Comparison of ENCODE assay signal across 22 cellular contexts in the genomic region with DNA sequence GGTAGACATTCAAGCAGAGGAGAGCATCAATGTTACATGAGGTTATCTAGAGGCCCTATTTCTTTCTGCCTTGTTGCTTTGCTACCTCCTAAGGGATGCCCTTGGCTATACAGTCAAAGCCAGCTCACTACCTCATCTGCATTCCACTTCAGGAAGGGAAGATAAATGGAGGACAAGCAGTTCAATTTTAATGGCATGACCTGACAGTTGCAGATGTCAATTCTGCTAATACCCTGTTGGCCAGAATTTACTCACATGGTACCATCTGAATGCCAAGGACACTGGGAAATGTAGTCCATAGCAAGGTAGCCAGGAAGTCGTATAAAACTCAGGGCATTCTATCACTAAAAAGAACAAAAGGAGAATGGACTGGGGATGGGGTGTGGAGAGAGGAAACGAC. TPM values are rescaled to one million over a fixed set of nuclear protein-coding genes. Genes with fewer than 3 reads are reported as not detected.
DNase-seq lines count a peak whose midpoint lies in the region; FAIRE-seq and TF ChIP-seq lines count a peak whose summit lies in the region.
"Had no signal": no experiment of that assay in that cellular context is flagged by ENCODE, and none has a peak within 500 bp of the region (broad histone marks: within the 10 kb centered on the region; RNA-seq: fewer than 3 reads in every experiment).

No MANE protein-coding gene starts in this region.

- POLR2A ChIA-PET in H1 (lab: Charles Lee; ENCODE audit: partially characterized antibody) = no interaction called here
- POLR2A ChIA-PET in MCF 10A (lab: Yijun Ruan, JAX) = interaction anchor here (1.0 kb wide), 1 partner anchor 182 kb away, joined by 3 read pairs; no protein-coding TSS in a partner anchor

- no peak overlapping the region for H3K4me2 ChIP-seq in H1 (ENCODE audit: insufficient read depth in 1 of 2, low read depth in 2 of 2, low read length in 2 of 2)
- H3K4me2 ChIP-seq in keratinocyte (ENCODE audit: control insufficient read depth, extremely low read depth, insufficient read depth, low read depth, low read length) = no peak overlapping the region
- no peak overlapping the region for H3K4me2 ChIP-seq in neuronal stem cell (ENCODE audit: insufficient read depth, low read length, poor library complexity, severe bottlenecking)
- H3K4me2 ChIP-seq: hepatocyte had no signal

- WGBS in H1 (ENCODE audit: extremely low coverage in 1 of 2, insufficient coverage in 1 of 2, insufficient read length in 1 of 2, insufficient replicate concordance in 2 of 2, low coverage in 1 of 2, low lambda C conversion rate in 2 of 2, missing lambda C conversion rate in 1 of 2), 2 experiments = 72% methylated on average over 2 of the region's 2 CpGs; no CpG with 5 or more reads in 1 of the 2 experiments
- no CpG with 5 or more reads among the region's 2 CpGs for WGBS in neuronal stem cell (ENCODE audit: extremely low coverage in 2 of 2, insufficient read length in 2 of 2, insufficient replicate concordance in 1 of 2), 2 donors

- no peak overlapping the region for H3K4me3 Mint-ChIP-seq in activated naive CD8-positive, alpha-beta T cell treated with anti-CD3 and anti-CD28 coated beads for 36 hours
- no peak overlapping the region for H3K4me3 Mint-ChIP-seq in MCF 10A (ENCODE audit: unreplicated experiment)
- H3K4me3 Mint-ChIP-seq: activated B cell treated with CpG ODN at 0.5 μM for 24 hours; activated naive CD8-positive, alpha-beta T cell; HFFc6; naive thymus-derived CD8-positive, alpha-beta T cell had no signal

- H3K23ac ChIP-seq in H1 (ENCODE audit: insufficient read length) (no peak overlapping the region), neuronal stem cell (ENCODE audit: low read depth, low read length, poor library complexity) (no peak overlapping the region)

- H3K14ac ChIP-seq in H1 (ENCODE audit: insufficient read length) (no peak overlapping the region), neuronal stem cell (ENCODE audit: low read length) (no peak overlapping the region)

- no peak overlapping the region for H3K27ac ChIP-seq in H1 (ENCODE audit: low read depth, low read length)
- no peak overlapping the region for H3K27ac ChIP-seq in keratinocyte (ENCODE audit: control insufficient read depth, insufficient read depth, low read length)
- no peak overlapping the region for H3K27ac ChIP-seq in Peyer's patch
- H3K27ac ChIP-seq in neuronal stem cell (replicated peaks; ENCODE audit: low read length) = no peak overlapping the region
- H3K27ac ChIP-seq: hepatocyte, RWPE1 had no signal

- H2BK5ac ChIP-seq in H1 (ENCODE audit: low read depth, low read length) = no peak overlapping the region
- H2BK5ac ChIP-seq in neuronal stem cell (ENCODE audit: low read length) = no peak overlapping the region

- H3K9ac ChIP-seq in H1 (replicated peaks in 1 of 4; ENCODE audit: extremely low read depth in 1 of 4, low read depth in 3 of 4, low read length in 3 of 4) (no peak overlapping the region), keratinocyte (ENCODE audit: control insufficient read depth, extremely low read depth, insufficient read depth, low read length) (no peak overlapping the region), neuronal stem cell (ENCODE audit: low read depth, low read length, poor library complexity) (no peak overlapping the region)

- intact Hi-C loops in MCF 10A (cut with micrococcal nuclease) = no loop called here

- no peaks in the 10 kb centered on the region for H3K9me1 ChIP-seq in keratinocyte (ENCODE audit: control insufficient read depth, extremely low read depth, insufficient read depth, low read length)

- no peaks in the 10 kb centered on the region for H3K36me3 Mint-ChIP-seq in activated naive CD8-positive, alpha-beta T cell treated with anti-CD3 and anti-CD28 coated beads for 36 hours
- peaks cover 3% of the 10 kb centered on the region for H3K36me3 Mint-ChIP-seq in MCF 10A (ENCODE audit: insufficient read depth, unreplicated experiment)
- H3K36me3 Mint-ChIP-seq: activated naive CD8-positive, alpha-beta T cell; naive thymus-derived CD8-positive, alpha-beta T cell had no signal

- no peak overlapping the region for H2AK5ac ChIP-seq in H1 (ENCODE audit: low read depth, low read length)
- H2AK5ac ChIP-seq in neuronal stem cell (ENCODE audit: low read depth, low read length) = no peak overlapping the region

- TF ChIP-seq POLR2A in H54 (IDR thresholded peaks at IDR 0.05; ENCODE audit: low read depth, low read length) (no peak), H1 (IDR thresholded peaks at IDR 0.05; ENCODE audit: control extremely low read depth in 1 of 2, low read depth in 2 of 2, low read length in 2 of 2) (no peak), Peyer's patch (IDR thresholded peaks at IDR 0.05) (no peak)

- no peak overlapping the region for H2BK20ac ChIP-seq in H1 (ENCODE audit: low read length)

- H4K20me1 ChIP-seq in H1 (replicated peaks in 1 of 2; ENCODE audit: control insufficient read depth in 1 of 2, insufficient read depth in 2 of 2, low read length in 2 of 2) = no peaks in the 10 kb centered on the region
- no peaks in the 10 kb centered on the region for H4K20me1 ChIP-seq in keratinocyte (ENCODE audit: control insufficient read depth, extremely low read depth, insufficient read depth, low read length)

- H4K8ac ChIP-seq in H1 (ENCODE audit: extremely low read depth, insufficient read depth, low read length) (no peak overlapping the region), neuronal stem cell (ENCODE audit: low read depth, low read length) (no peak overlapping the region)

- H3K36me3 ChIP-seq in H1 (ENCODE audit: control insufficient read depth in 2 of 4, insufficient read depth in 4 of 4, low read length in 3 of 4) = no peaks in the 10 kb centered on the region
- no peaks in the 10 kb centered on the region for H3K36me3 ChIP-seq in keratinocyte (ENCODE audit: control insufficient read depth in 2 of 2, extremely low read depth in 1 of 2, insufficient read depth in 2 of 2, low read length in 2 of 2)
- no peaks in the 10 kb centered on the region for H3K36me3 ChIP-seq in Peyer's patch
- no peaks in the 10 kb centered on the region for H3K36me3 ChIP-seq in neuronal stem cell (replicated peaks in 1 of 2; ENCODE audit: control insufficient read depth in 2 of 2, insufficient read depth in 2 of 2, low read length in 2 of 2)
- H3K36me3 ChIP-seq: MG63 had no signal

- CTCF ChIA-PET in H1 (lab: Charles Lee; ENCODE audit: partially characterized antibody) (no interaction called here), MCF 10A (lab: Yijun Ruan, JAX) (no interaction called here)

- H3K9me3 ChIP-seq in H1 (ENCODE audit: insufficient read depth in 2 of 2, low read depth in 1 of 2, low read length in 1 of 2) (no peaks in the 10 kb centered on the region), keratinocyte (ENCODE audit: control insufficient read depth, low read depth, low read length) (no peaks in the 10 kb centered on the region), Peyer's patch (no peaks in the 10 kb centered on the region), neuronal stem cell (replicated peaks in 1 of 2; ENCODE audit: control insufficient read depth in 2 of 2, insufficient read depth in 1 of 2, low read depth in 1 of 2, low read length in 2 of 2) (no peaks in the 10 kb centered on the region)
- H3K9me3 ChIP-seq: MG63 had no signal

- H4K91ac ChIP-seq in H1 (replicated peaks; ENCODE audit: insufficient read length, low read length) (no peak overlapping the region), neuronal stem cell (ENCODE audit: low read depth, low read length, poor library complexity) (no peak overlapping the region)

- H2AFZ ChIP-seq in H1 (ENCODE audit: low read length) (no peak overlapping the region), keratinocyte (ENCODE audit: control insufficient read depth, low read length) (no peak overlapping the region), neuronal stem cell (ENCODE audit: low read length) (no peak overlapping the region)
- H2AFZ ChIP-seq: hepatocyte had no signal

- DNase-seq in H54 (ENCODE audit: insufficient read length, low spot score) (no peak), NCI-H226 (peak; percentile 82), H1 (ENCODE audit: low read depth in 1 of 2, low spot score in 2 of 2) (no peak), keratinocyte (ENCODE audit: low read depth, low spot score) (no peak), Peyer's patch (no peak), neuronal stem cell (ENCODE audit: low spot score) (no peak), MCF 10A (ENCODE audit: unreplicated experiment) (no peak)
- no peak for DNase-seq in activated naive CD8-positive, alpha-beta T cell treated with anti-CD3 and anti-CD28 coated beads for 36 hours
- DNase-seq: ACHN; activated B cell treated with CpG ODN at 0.5 μM for 24 hours; DND-41; HFFc6; MG63; midbrain; naive thymus-derived CD8-positive, alpha-beta T cell; NCI-H1417 treated with DMSO at 0.1 percent for 48 hours had no signal

- FAIRE-seq in H54 (lab: Jason Lieb, UNC) (peak; percentile 27), H1 (lab: Jason Lieb, UNC) (peak; percentile 76), keratinocyte (lab: Jason Lieb, UNC) (peak; percentile 80)
- FAIRE-seq: GM12892, urothelium cell line had no signal

- no peaks in the 10 kb centered on the region for H3K9me3 Mint-ChIP-seq in activated naive CD8-positive, alpha-beta T cell treated with anti-CD3 and anti-CD28 coated beads for 36 hours
- no peaks in the 10 kb centered on the region for H3K9me3 Mint-ChIP-seq in MCF 10A (ENCODE audit: unreplicated experiment)
- H3K9me3 Mint-ChIP-seq: activated B cell treated with CpG ODN at 0.5 μM for 24 hours; activated T-helper 2 cell treated with anti-CD3 and anti-CD28 coated beads, Interferon-gamma antibody, Interleukin-2, Interleukin-4, amounts not matched to agents 10 μg/mL and 5 μg/mL and 100 μg/mL, durations not matched to agents 14 hours and 24 hours and 36 hours; HFFc6; naive thymus-derived CD8-positive, alpha-beta T cell had no signal

- no peaks in the 10 kb centered on the region for H3K23me2 ChIP-seq in H1 (ENCODE audit: low read depth, low read length)

- H3K4me3 ChIP-seq in H1 (ENCODE audit: extremely low read depth in 1 of 4, insufficient read depth in 2 of 4, low read depth in 3 of 4, low read length in 4 of 4) = no peak overlapping the region
- H3K4me3 ChIP-seq in keratinocyte (ENCODE audit: control insufficient read depth in 2 of 3, extremely low read depth in 1 of 3, insufficient read depth in 2 of 3, low read depth in 1 of 3, low read length in 3 of 3) = no peak overlapping the region
- no peak overlapping the region for H3K4me3 ChIP-seq in Peyer's patch
- no peak overlapping the region for H3K4me3 ChIP-seq in neuronal stem cell (ENCODE audit: low read length in 2 of 2)
- H3K4me3 ChIP-seq: hepatocyte, MG63 had no signal

- no peak for TF ChIP-seq RAD21 in H1 (IDR thresholded peaks at IDR 0.05 in 1 of 2, conservative IDR thresholded peaks at IDR 0.05 in 1 of 2; ENCODE audit: low read depth in 2 of 2, low read length in 2 of 2)

- no peaks in the 10 kb centered on the region for H3K4me1 Mint-ChIP-seq in activated naive CD8-positive, alpha-beta T cell treated with anti-CD3 and anti-CD28 coated beads for 36 hours
- H3K4me1 Mint-ChIP-seq in MCF 10A (ENCODE audit: insufficient read depth, unreplicated experiment) = peaks cover 3% of the 10 kb centered on the region
- H3K4me1 Mint-ChIP-seq: activated B cell treated with CpG ODN at 0.5 μM for 24 hours; naive thymus-derived CD8-positive, alpha-beta T cell had no signal

- peaks cover 10% of the 10 kb centered on the region for H3K27me3 Mint-ChIP-seq in activated naive CD8-positive, alpha-beta T cell treated with anti-CD3 and anti-CD28 coated beads for 36 hours
- H3K27me3 Mint-ChIP-seq in MCF 10A (ENCODE audit: insufficient read depth, unreplicated experiment) = no peaks in the 10 kb centered on the region

- H2BK15ac ChIP-seq in H1 (ENCODE audit: low read length) (no peak overlapping the region), neuronal stem cell (ENCODE audit: low read length) (no peak overlapping the region)

- TF ChIP-seq EP300 in H1 (IDR thresholded peaks at IDR 0.05; ENCODE audit: borderline replicate concordance in 1 of 2, low read depth in 2 of 2, low read length in 2 of 2) = no peak

- no peaks in the 10 kb centered on the region for H3K27me3 ChIP-seq in H1 (replicated peaks in 1 of 4; ENCODE audit: control insufficient read depth in 3 of 4, extremely low read depth in 1 of 4, insufficient read depth in 3 of 4, low read length in 3 of 4)
- H3K27me3 ChIP-seq in keratinocyte (ENCODE audit: control insufficient read depth, extremely low read depth, insufficient read depth, low read length) = no peaks in the 10 kb centered on the region
- no peaks in the 10 kb centered on the region for H3K27me3 ChIP-seq in Peyer's patch
- H3K27me3 ChIP-seq in neuronal stem cell (ENCODE audit: control insufficient read depth in 3 of 3, insufficient read depth in 3 of 3, low read depth in 1 of 3, low read length in 3 of 3) = no peaks in the 10 kb centered on the region
- H3K27me3 ChIP-seq: hepatocyte, MG63 had no signal

- H3K4ac ChIP-seq in H1 (replicated peaks; ENCODE audit: insufficient read length, low read depth, low read length) (no peak overlapping the region), neuronal stem cell (ENCODE audit: low read length) (no peak overlapping the region)

- H3K18ac ChIP-seq in H1 (ENCODE audit: extremely low read depth, low read length) (no peak overlapping the region), neuronal stem cell (ENCODE audit: low read length) (no peak overlapping the region)

- H3K79me1 ChIP-seq in H1 (ENCODE audit: low read depth, low read length) (no peaks in the 10 kb centered on the region), neuronal stem cell (ENCODE audit: low read depth, low read length) (no peaks in the 10 kb centered on the region)

- H3K79me2 ChIP-seq in H1 (ENCODE audit: control insufficient read depth in 1 of 2, insufficient read depth in 2 of 2, low read length in 2 of 2) = no peaks in the 10 kb centered on the region
- no peaks in the 10 kb centered on the region for H3K79me2 ChIP-seq in keratinocyte (ENCODE audit: control insufficient read depth, insufficient read depth, low read length)
- H3K79me2 ChIP-seq: hepatocyte had no signal

- TF ChIP-seq CTCF in H1 (IDR thresholded peaks at IDR 0.05; ENCODE audit: control extremely low read depth in 1 of 3, insufficient read depth in 1 of 3, low read depth in 1 of 3, low read length in 3 of 3) (no peak), keratinocyte (optimal IDR thresholded peaks at IDR 0.05 in 1 of 3, IDR thresholded peaks at IDR 0.05 in 1 of 3, conservative IDR thresholded peaks at IDR 0.05 in 1 of 3; ENCODE audit: extremely low read depth in 1 of 3, insufficient read depth in 2 of 3, low read length in 3 of 3) (no peak), Peyer's patch (IDR thresholded peaks at IDR 0.05) (no peak), MCF 10A (IDR thresholded peaks at IDR 0.05; ENCODE audit: unreplicated experiment) (no peak)

- H2BK120ac ChIP-seq in H1 (replicated peaks; ENCODE audit: low read depth, low read length) (no peak overlapping the region), neuronal stem cell (ENCODE audit: low read depth, low read length) (no peak overlapping the region)

- no TSS peak for BruUV-seq in MCF 10A (replicated peaks; lab: Mats Ljungman, UMichigan)

- dilution Hi-C loops in keratinocyte (cut with MboI; ENCODE audit: extremely low pct_ligation_motif_present, low sequenced_read_pairs) = no loop called here

- no peak overlapping the region for H3K27ac Mint-ChIP-seq in activated naive CD8-positive, alpha-beta T cell treated with anti-CD3 and anti-CD28 coated beads for 36 hours
- H3K27ac Mint-ChIP-seq in MCF 10A (ENCODE audit: low read depth, unreplicated experiment) = no peak overlapping the region
- H3K27ac Mint-ChIP-seq: activated B cell treated with CpG ODN at 0.5 μM for 24 hours; activated naive CD8-positive, alpha-beta T cell; activated T-helper 2 cell treated with anti-CD3 and anti-CD28 coated beads, Interferon-gamma antibody, Interleukin-2, Interleukin-4, amounts not matched to agents 10 μg/mL and 5 μg/mL and 100 μg/mL, durations not matched to agents 14 hours and 24 hours and 36 hours; HFFc6; naive thymus-derived CD8-positive, alpha-beta T cell had no signal

- H3K56ac ChIP-seq in H1 (replicated peaks; ENCODE audit: insufficient read length, low read depth, low read length) = no peak overlapping the region

- H2BK12ac ChIP-seq in H1 (ENCODE audit: low read depth, low read length) (no peak overlapping the region), neuronal stem cell (ENCODE audit: low read length) (no peak overlapping the region)

- H4K5ac ChIP-seq in H1 (ENCODE audit: insufficient read length, low read depth, low read length) = no peak overlapping the region

- no peaks in the 10 kb centered on the region for H3K4me1 ChIP-seq in H1 (replicated peaks in 1 of 4; ENCODE audit: control insufficient read depth in 3 of 4, insufficient read depth in 4 of 4, low read length in 3 of 4)
- no peaks in the 10 kb centered on the region for H3K4me1 ChIP-seq in keratinocyte (ENCODE audit: control insufficient read depth, extremely low read depth, insufficient read depth, low read length)
- H3K4me1 ChIP-seq in Peyer's patch = no peaks in the 10 kb centered on the region
- peaks cover 5 to 8% of the 10 kb centered on the region in 2 donors for H3K4me1 ChIP-seq in neuronal stem cell (ENCODE audit: control insufficient read depth in 2 of 2, insufficient read depth in 1 of 2, low read depth in 1 of 2, low read length in 2 of 2)

RNA-seq across cellular contexts. Expression of a gene that starts 31.5 kb away (rescaled TPM):
- total RNA-seq in H1 (2021; fragmentation: NEBNext Ultra II Directional; extraction: Animal tissue kit (Norgen Biotek cat#: 25700)) = not detected in 2 replicates
- polyA plus RNA-seq in H1 (2011; rRNA removed) (not detected in 2 replicates), keratinocyte (3.5 to 6.8 TPM (median 5.8 TPM) in 3 replicates)
- polyA plus RNA-seq in H1 (2011; cell fraction: cytosol; rRNA removed) = not detected
- not detected for polyA plus RNA-seq in H1 (2011; cell fraction: nucleus; rRNA removed)
- not detected in 4 replicates for polyA plus RNA-seq in H1 (2012, experiment 1 of 2)
- polyA plus RNA-seq in H1 (2012, experiment 2 of 2) = not detected
- polyA plus RNA-seq in H1 (2013, experiment 1 of 2) = 0.06 TPM
- polyA plus RNA-seq in H1 (2013, experiment 2 of 2) = 0.02 TPM
- polyA minus RNA-seq in H1 (2011; rRNA and poly(A)+ RNA removed) = not detected in 2 replicates
- polyA minus RNA-seq in H1 (2011; cell fraction: cytosol; rRNA and poly(A)+ RNA removed) = not detected
- not detected for polyA minus RNA-seq in H1 (2011; cell fraction: nucleus; rRNA and poly(A)+ RNA removed)
- polyA plus RNA-seq in keratinocyte (2011; ENCODE audit: low read depth) = 26.0 TPM
- polyA plus RNA-seq in keratinocyte (2011; cell fraction: cytosol; rRNA removed) = 5.0 and 6.8 TPM in 2 replicates
- 11.8 and 13.4 TPM in 2 replicates for polyA plus RNA-seq in keratinocyte (2011; cell fraction: nucleus; rRNA removed)
- polyA plus RNA-seq in keratinocyte (2012; ENCODE audit: low replicate concordance) = 4.9 and 9.7 TPM in 2 replicates
- 0.79 to 5.3 TPM (median 3.1 TPM) in 3 replicates for polyA minus RNA-seq in keratinocyte
- 1.9 TPM for polyA minus RNA-seq in keratinocyte (2011; cell fraction: cytosol; rRNA and poly(A)+ RNA removed)
- polyA minus RNA-seq in keratinocyte (2011; cell fraction: nucleus; rRNA and poly(A)+ RNA removed) = 3.7 and 10.2 TPM in 2 replicates
- total RNA-seq in Peyer's patch (10 to 100 TPM in 1 of 4 donors, 1 to 10 TPM in 3; 4.0 to 13.2 (median 5.9) TPM), MCF 10A (2022) (0.12 and 0.33 TPM in 2 replicates)
- polyA plus RNA-seq in neuronal stem cell (2013, experiment 1 of 2) = not detected
- not detected for polyA plus RNA-seq in neuronal stem cell (2013, experiment 2 of 2)
- total RNA-seq in activated naive CD8-positive, alpha-beta T cell treated with anti-CD3 and anti-CD28 coated beads for 36 hours = not detected
- total RNA-seq: activated B cell treated with CpG ODN at 0.5 μM for 24 hours; activated T-helper 2 cell treated with anti-CD3 and anti-CD28 coated beads, Interferon-gamma antibody, Interleukin-2, Interleukin-4, amounts not matched to agents 10 μg/mL and 5 μg/mL and 100 μg/mL, durations not matched to agents 14 hours and 24 hours and 36 hours; HFFc6; naive thymus-derived CD8-positive, alpha-beta T cell had no signal
- polyA plus RNA-seq: naive thymus-derived CD8-positive, alpha-beta T cell had no signal
